15 cellular contexts compared by ENCODE assay signal in the genomic region with DNA sequence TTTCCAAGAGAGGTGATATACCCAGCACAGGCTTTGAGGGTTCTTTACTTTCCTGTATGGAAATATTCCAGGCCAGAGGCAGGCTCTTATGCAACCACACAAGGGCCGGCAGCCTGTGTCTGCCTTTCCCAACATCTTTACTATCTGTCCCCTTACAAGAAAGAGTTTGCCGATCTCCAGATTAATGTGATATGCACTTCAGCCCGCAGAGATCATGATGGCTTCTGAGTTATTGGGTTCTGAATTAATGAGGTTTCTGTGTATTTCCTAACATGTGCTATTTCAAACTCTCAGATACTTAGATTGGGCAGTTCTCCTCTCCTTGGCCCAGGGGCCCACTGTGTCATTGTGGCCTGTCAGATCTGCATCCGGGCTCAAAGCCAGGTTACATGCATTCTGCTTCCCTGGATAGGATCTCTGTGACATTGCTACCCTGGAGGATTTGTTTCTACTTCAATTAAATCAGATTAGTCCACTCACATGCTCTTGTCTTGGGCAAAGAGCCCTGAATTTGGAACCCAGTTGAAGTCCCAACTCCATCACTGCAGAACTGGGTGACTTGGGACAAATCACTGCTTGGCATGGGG. TPM values are rescaled to one million over a fixed set of nuclear protein-coding genes. Genes with fewer than 3 reads are reported as not detected.
DNase-seq lines count a peak whose midpoint lies in the region; ATAC-seq, FAIRE-seq and TF ChIP-seq lines count a peak whose summit lies in the region.
"Had no signal": no experiment of that assay in that cellular context is flagged by ENCODE, and none has a peak within 500 bp of the region (broad histone marks: within the 10 kb centered on the region; RNA-seq: fewer than 3 reads in every experiment).

No MANE protein-coding gene starts in this region.

- H3K9me3 ChIP-seq in A549: no peaks in the 10 kb centered on the region
- H3K9me3 ChIP-seq in trophoblast cell (ENCODE audit: insufficient read depth, low read depth, low read length): no peaks in the 10 kb centered on the region
- H3K9me3 ChIP-seq in tibial nerve: no peaks in the 10 kb centered on the region
- H3K9me3 ChIP-seq: BLaER1, mucosa of descending colon, testis had no signal

- peak overlapping the region; percentile 30 for H2BK12ac ChIP-seq in trophoblast cell (ENCODE audit: low read length)

- H3K79me1 ChIP-seq in trophoblast cell (ENCODE audit: low read length): peaks cover 52% of the 10 kb centered on the region

- peak overlapping the region; percentile 78 for H4K91ac ChIP-seq in trophoblast cell (ENCODE audit: low read depth, low read length)

- FAIRE-seq in A549 (lab: Jason Lieb, UNC): no peak

- H3K18ac ChIP-seq in trophoblast cell (ENCODE audit: low read length): peak overlapping the region; percentile 34

- H3K4me3 ChIP-seq in A549: no peak overlapping the region
- H3K4me3 ChIP-seq in fibroblast of the aortic adventitia (ENCODE audit: low read depth, low read length): no peak overlapping the region
- H3K4me3 ChIP-seq in trophoblast cell (ENCODE audit: low read depth, low read length): no peak overlapping the region
- no peak overlapping the region for H3K4me3 ChIP-seq in tibial nerve
- H3K4me3 ChIP-seq: BLaER1, mucosa of descending colon, testis had no signal

- WGBS in A549 (ENCODE audit: missing lambda C conversion rate): 86% methylated on average over 4 of the region's 4 CpGs
- no CpG with 5 or more reads among the region's 4 CpGs for WGBS in trophoblast cell (ENCODE audit: extremely low coverage, insufficient coverage, insufficient read length)
- 70 to 78% methylated on average over 4 of the region's 4 CpGs for WGBS in tibial nerve, 2 donors

- H4K8ac ChIP-seq in trophoblast cell (ENCODE audit: low read depth, low read length): peak overlapping the region; percentile 18

- peak overlapping the region; percentile 62 for H3K14ac ChIP-seq in trophoblast cell (ENCODE audit: low read length)

- TF ChIP-seq POLR2A in A549 (IDR thresholded peaks at IDR 0.05; ENCODE audit: low read length) (no peak), tibial nerve (IDR thresholded peaks at IDR 0.05) (no peak)

- no peak overlapping the region for H2AFZ ChIP-seq in trophoblast cell (ENCODE audit: insufficient read depth, low read length, poor library complexity)

- TF ChIP-seq EP300 in A549 (IDR thresholded peaks at IDR 0.05) (no peak), tibial nerve (IDR thresholded peaks at IDR 0.05) (no peak)

- peak overlapping the region; percentile 91 for H2BK120ac ChIP-seq in trophoblast cell (ENCODE audit: insufficient read depth, low read length, poor library complexity)

- H3K79me2 ChIP-seq in trophoblast cell (ENCODE audit: control insufficient read depth, insufficient read depth, low read length, poor library complexity): peaks cover 6% of the 10 kb centered on the region

- no peak for TF ChIP-seq CTCF in A549 (IDR thresholded peaks at IDR 0.05)
- TF ChIP-seq CTCF in fibroblast of the aortic adventitia (IDR thresholded peaks at IDR 0.05; ENCODE audit: insufficient read depth, low read length): no peak
- no peak for TF ChIP-seq CTCF in tibial nerve (IDR thresholded peaks at IDR 0.05)

- no peak overlapping the region for H3K23ac ChIP-seq in trophoblast cell (ENCODE audit: low read length)

- CTCF ChIA-PET in A549 (lab: Yijun Ruan, JAX): interaction anchor here (1.2 to 3.0 kb wide), 5 partner anchors 38 to 113 kb away, joined by 3 to 24 read pairs (median 6); no protein-coding TSS in a partner anchor

- peak overlapping the region; percentile 80 to 88 for H3K27ac ChIP-seq in A549
- peak overlapping the region; percentile 93 for H3K27ac ChIP-seq in trophoblast cell (ENCODE audit: low read depth, low read length)
- H3K27ac ChIP-seq in tibial nerve: peak overlapping the region in 2 of 4 donors; percentile 54 to 61
- H3K27ac ChIP-seq: BLaER1, testis had no signal

- H3K4ac ChIP-seq in trophoblast cell (ENCODE audit: low read depth, low read length): peak overlapping the region; percentile 25

- peak overlapping the region; percentile 55 for H2BK5ac ChIP-seq in trophoblast cell (ENCODE audit: low read depth, low read length, poor library complexity)

- POLR2A ChIA-PET in A549 (lab: Yijun Ruan, JAX): no interaction called here

- peak overlapping the region; percentile 51 for H2AK5ac ChIP-seq in trophoblast cell (ENCODE audit: low read length)

- H3K27me3 ChIP-seq in trophoblast cell (ENCODE audit: insufficient read depth, low read length) (no peaks in the 10 kb centered on the region), tibial nerve (no peaks in the 10 kb centered on the region)
- H3K27me3 ChIP-seq: BLaER1, testis had no signal

- TF ChIP-seq RAD21 in A549 (conservative IDR thresholded peaks at IDR 0.05 in 1 of 2, IDR thresholded peaks at IDR 0.05 in 1 of 2): no peak

- DNase-seq in A549 (ENCODE audit: low read depth in 1 of 2, low spot score in 1 of 2): no peak
- peak; percentile 95 for DNase-seq in RPMI7951 (ENCODE audit: low read depth)
- peak; percentile 97 for DNase-seq in fibroblast of the aortic adventitia (ENCODE audit: low read depth)
- peak in 1 of 2 donors; percentile 33 for DNase-seq in trophoblast cell
- DNase-seq in tibial nerve (ENCODE audit: low spot score in 2 of 2): no peak
- no peak for DNase-seq in HK-2 (ENCODE audit: unreplicated experiment)
- no peak for DNase-seq in foreskin melanocyte
- DNase-seq: activated CD4-positive, alpha-beta T cell treated with anti-CD3 and anti-CD28 coated beads for 48 hours; activated naive CD8-positive, alpha-beta T cell treated with anti-CD3 and anti-CD28 coated beads, Interleukin-2, amount 10 ng/mL, durations not matched to agents 7 days and 5 days; NCI-H187 treated with DMSO at 0.1 percent for 48 hours; stimulated activated CD4-positive, alpha-beta T cell treated with anti-CD3 and anti-CD28 coated beads, Interleukin-2, amount 100 ng/mL, for 24 hours had no signal

- no peak for ATAC-seq in A549
- ATAC-seq in GM19023 (IDR thresholded peaks at IDR 0.05; ENCODE audit: unreplicated experiment): no peak

- peak overlapping the region; percentile 64; the same call in 2 of the 3 replicates for H3K4me2 ChIP-seq in A549
- no peak overlapping the region for H3K4me2 ChIP-seq in trophoblast cell (ENCODE audit: low read length)
- H3K4me2 ChIP-seq: BLaER1 had no signal

- H3K4me1 ChIP-seq in A549: peaks cover 47% of the 10 kb centered on the region
- H3K4me1 ChIP-seq in trophoblast cell (ENCODE audit: control insufficient read depth in 1 of 2, insufficient read depth in 2 of 2, low read length in 2 of 2): peaks cover 23 to 29% of the 10 kb centered on the region in 2 experiments
- peaks cover 0 to 30% (median 13%) of the 10 kb centered on the region in 4 donors for H3K4me1 ChIP-seq in tibial nerve

- H3K9ac ChIP-seq in trophoblast cell (ENCODE audit: low read length): no peak overlapping the region
- H3K9ac ChIP-seq: BLaER1 had no signal

- H4K12ac ChIP-seq in trophoblast cell (ENCODE audit: low read depth, low read length): no peak overlapping the region

- no peaks in the 10 kb centered on the region for H3K36me3 ChIP-seq in trophoblast cell (ENCODE audit: control insufficient read depth in 1 of 2, insufficient read depth in 2 of 2, low read length in 2 of 2)
- no peaks in the 10 kb centered on the region for H3K36me3 ChIP-seq in tibial nerve
- H3K36me3 ChIP-seq: BLaER1 had no signal

TF ChIP-seq in A549, 52 proteins besides CTCF, POLR2A, EP300 and RAD21:
- TF ChIP-seq NPAS2 (CRISPR knock-in tag; IDR thresholded peaks at IDR 0.05; ENCODE audit: borderline replicate concordance) (no peak), CEBPB (IDR thresholded peaks at IDR 0.05) (0 out of 4 replicates have a peak, but pooled peaks of 1 of the 2 experiments have one; percentile 23)

RNA-seq across cellular contexts. Expression of a gene that starts 56.5 kb away (rescaled TPM):
- polyA plus RNA-seq in A549 (2011; rRNA removed) (173 TPM in 2 replicates), A549 (2017; fragmentation: RNase III; extraction: RNeasy Plus Mini Kit Qiagen cat#74134 plus additional on column Dnase treatment) (348 to 469 TPM (median 441 TPM) in 3 replicates)
- 164 and 192 TPM in 2 replicates for polyA plus RNA-seq in A549 (2012; cell fraction: cytosol; rRNA removed)
- 241 and 325 TPM in 2 replicates for polyA plus RNA-seq in A549 (2012; cell fraction: nucleus; rRNA removed)
- polyA minus RNA-seq in A549 (2011; rRNA and poly(A)+ RNA removed): 181 and 216 TPM in 2 replicates
- 650 and 793 TPM in 2 replicates for total RNA-seq in RPMI7951 (2014; rRNA removed; shearing (Covaris generic))
- total RNA-seq in fibroblast of the aortic adventitia (ENCODE audit: low replicate concordance) (6.0 and 117 TPM in 2 replicates), tibial nerve (10 to 100 TPM; 17.0 to 87.6 (median 55.8) TPM)
- polyA plus RNA-seq in trophoblast cell (2013): 330 and 332 TPM in 2 replicates

Comparison
In these comparisons a context has a peak if more than half of its experiments do, and no peak if none do; other contexts are left out.
1. DNase-seq: peak in RPMI7951 (single experiment) and fibroblast of the aortic adventitia (single experiment); none in A549 (0 of 2), tibial nerve (0 of 2), HK-2 (single experiment) and foreskin melanocyte (single experiment).